Comparison of ENCODE assay signal across 9 cellular contexts in genomic region chr4:77600521-77601451, GRCh38. TPM values are rescaled to one million over a fixed set of nuclear protein-coding genes. Genes with fewer than 3 reads are reported as not detected.
DNase-seq lines count a peak whose midpoint lies in the region; ATAC-seq, FAIRE-seq and TF ChIP-seq lines count a peak whose summit lies in the region.
"Had no signal": no experiment of that assay in that cellular context is flagged by ENCODE, and none has a peak within 500 bp of the region (broad histone marks: within the 10 kb centered on the region; RNA-seq: fewer than 3 reads in every experiment).

No MANE protein-coding gene starts in this region.

- H3K27ac ChIP-seq in SJCRH30 (no peak overlapping the region), endothelial cell of umbilical vein (ENCODE audit: insufficient read depth, low read depth, low read length) (no peak overlapping the region), osteoblast (ENCODE audit: low read depth, low read length) (no peak overlapping the region)

- BruUV-seq in endothelial cell of umbilical vein (replicated peaks; lab: Mats Ljungman, UMichigan): no TSS peak

- peak; percentile 73 for FAIRE-seq in endothelial cell of umbilical vein (lab: Jason Lieb, UNC)

- no peak for TF ChIP-seq POLR2A in endothelial cell of umbilical vein (IDR thresholded peaks at IDR 0.05; ENCODE audit: low read depth, low read length)

- TF ChIP-seq CTCF in AG09309 (IDR thresholded peaks at IDR 0.05; ENCODE audit: control insufficient read depth, insufficient read depth, low read depth, low read length, missing control alignments) (peak; percentile 84), endothelial cell of umbilical vein (IDR thresholded peaks at IDR 0.05; ENCODE audit: extremely low read depth in 1 of 2, insufficient read depth in 1 of 2, low read depth in 1 of 2, low read length in 2 of 2) (peak; percentile 63 to 76), osteoblast (IDR thresholded peaks at IDR 0.05; ENCODE audit: extremely low read depth, low read depth, low read length) (peak; percentile 85)

- H3K27me3 ChIP-seq in SJCRH30: no peaks in the 10 kb centered on the region
- H3K27me3 ChIP-seq in endothelial cell of umbilical vein (ENCODE audit: control insufficient read depth in 2 of 2, insufficient read depth in 2 of 2, low read length in 2 of 2): peaks cover 5 to 19% of the 10 kb centered on the region in 2 experiments
- H3K27me3 ChIP-seq in osteoblast (ENCODE audit: insufficient read depth, low read length): peaks cover 37% of the 10 kb centered on the region

- H3K9me1 ChIP-seq in endothelial cell of umbilical vein (replicated peaks; ENCODE audit: control insufficient read depth, extremely low read depth, insufficient read depth, low read length): no peaks in the 10 kb centered on the region

- ATAC-seq in HG03442 (IDR thresholded peaks at IDR 0.05; ENCODE audit: unreplicated experiment): peak; percentile 41

- in situ Hi-C loops in G401 (cut with HindIII; ENCODE audit: low sequenced_read_pairs): no loop called here

- H4K20me1 ChIP-seq in endothelial cell of umbilical vein (replicated peaks; ENCODE audit: control insufficient read depth, extremely low read depth, insufficient read depth, low read length): no peaks in the 10 kb centered on the region
- no peaks in the 10 kb centered on the region for H4K20me1 ChIP-seq in osteoblast (ENCODE audit: insufficient read depth, low read length)

- CTCF ChIA-PET in endothelial cell of umbilical vein (lab: Charles Lee): interaction anchor here (0.6 to 3.0 kb wide), 39 partner anchors 9 to 543 kb away, joined by 3 to 39 read pairs (median 5); no protein-coding TSS in a partner anchor

- no peaks in the 10 kb centered on the region for H3K36me3 ChIP-seq in SJCRH30
- no peaks in the 10 kb centered on the region for H3K36me3 ChIP-seq in endothelial cell of umbilical vein (ENCODE audit: control insufficient read depth in 2 of 2, extremely low read depth in 1 of 2, insufficient read depth in 2 of 2, low read length in 2 of 2)
- H3K36me3 ChIP-seq in osteoblast (ENCODE audit: insufficient read depth, low read length): no peaks in the 10 kb centered on the region

- H3K4me3 ChIP-seq in AG09309 (ENCODE audit: control insufficient read depth, low read depth, low read length): no peak overlapping the region
- H3K4me3 ChIP-seq in SJCRH30: no peak overlapping the region
- H3K4me3 ChIP-seq in endothelial cell of umbilical vein (replicated peaks in 1 of 3; ENCODE audit: insufficient read depth in 1 of 3, low read depth in 1 of 3, low read length in 3 of 3): no peak overlapping the region
- H3K4me3 ChIP-seq in osteoblast (ENCODE audit: insufficient read depth, low read length): no peak overlapping the region

- intact Hi-C loops in endothelial cell of umbilical vein (cut with micrococcal nuclease): loop anchor here (1.0 to 2.0 kb wide), 2 partner anchors 215 to 360 kb away; no protein-coding TSS in a partner anchor

- H3K4me1 ChIP-seq in SJCRH30: no peaks in the 10 kb centered on the region
- H3K4me1 ChIP-seq in endothelial cell of umbilical vein (ENCODE audit: control insufficient read depth, extremely low read depth, insufficient read depth, low read length): no peaks in the 10 kb centered on the region
- no peaks in the 10 kb centered on the region for H3K4me1 ChIP-seq in osteoblast (ENCODE audit: insufficient read depth, low read length)

- dilution Hi-C loops in endothelial cell of umbilical vein (cut with MboI; ENCODE audit: extremely low pct_ligation_motif_present, low sequenced_read_pairs): no loop called here

- POLR2A ChIA-PET in endothelial cell of umbilical vein (lab: Charles Lee): no interaction called here

- H3K4me2 ChIP-seq in endothelial cell of umbilical vein (ENCODE audit: insufficient read depth, low read length): no peak overlapping the region
- H3K4me2 ChIP-seq in osteoblast (ENCODE audit: insufficient read depth, low read length): no peak overlapping the region

- H3K9me3 ChIP-seq in SJCRH30 (replicated peaks) (no peaks in the 10 kb centered on the region), endothelial cell of umbilical vein (replicated peaks; ENCODE audit: control insufficient read depth, insufficient read depth, low read length) (no peaks in the 10 kb centered on the region), osteoblast (ENCODE audit: low read depth, low read length) (no peaks in the 10 kb centered on the region)

- DNase-seq in AG09309 (ENCODE audit: low read depth): no peak
- peak; percentile 50 for DNase-seq in G401 (ENCODE audit: low spot score)
- peak; percentile 11 to 64 for DNase-seq in SJCRH30
- peak; percentile 29 for DNase-seq in endothelial cell of umbilical vein (ENCODE audit: low read depth, low spot score)
- no peak for DNase-seq in osteoblast (ENCODE audit: insufficient read length, low spot score, missing footprints)
- no peak for DNase-seq in SW 1271 (lab: John Stamatoyannopoulos, UW)
- DNase-seq in NCI-H446 treated with DMSO at 0.1 percent for 48 hours (lab: John Stamatoyannopoulos, UW): no peak

- H3K79me2 ChIP-seq in endothelial cell of umbilical vein (ENCODE audit: control insufficient read depth, insufficient read depth, low read length): no peaks in the 10 kb centered on the region
- H3K79me2 ChIP-seq in osteoblast (ENCODE audit: insufficient read depth, low read length): no peaks in the 10 kb centered on the region

- no peak overlapping the region for H3K9ac ChIP-seq in endothelial cell of umbilical vein (replicated peaks; ENCODE audit: extremely low read depth, insufficient read depth, low read length)

- H2AFZ ChIP-seq in endothelial cell of umbilical vein (ENCODE audit: low read depth, low read length) (no peak overlapping the region), osteoblast (ENCODE audit: low read length) (no peak overlapping the region)

TF ChIP-seq in endothelial cell of umbilical vein, 7 proteins besides CTCF, POLR2A, EP300 and RAD21:
- no peak for TF ChIP-seq MYC (IDR thresholded peaks at IDR 0.05; ENCODE audit: low read depth, low read length)
- no peak for TF ChIP-seq JUN (IDR thresholded peaks at IDR 0.05; ENCODE audit: borderline replicate concordance, insufficient read depth, insufficient read length, low read depth)
- TF ChIP-seq, protein P1, sequence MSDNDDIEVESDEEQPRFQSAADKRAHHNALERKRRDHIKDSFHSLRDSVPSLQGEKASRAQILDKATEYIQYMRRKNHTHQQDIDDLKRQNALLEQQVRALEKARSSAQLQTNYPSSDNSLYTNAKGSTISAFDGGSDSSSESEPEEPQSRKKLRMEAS (IDR thresholded peaks at IDR 0.05; ENCODE audit: insufficient read depth, insufficient read length): no peak
- no peak for TF ChIP-seq FOS (IDR thresholded peaks at IDR 0.05; ENCODE audit: borderline replicate concordance, insufficient read depth, low read length)
- no peak for TF ChIP-seq GATA2 (IDR thresholded peaks at IDR 0.05; ENCODE audit: insufficient read depth, insufficient read length, low read depth, low read length)
- TF ChIP-seq EZH2 (IDR thresholded peaks at IDR 0.05; ENCODE audit: borderline replicate concordance, low read depth, low read length, severe bottlenecking): no peak
- TF ChIP-seq POLR2AphosphoS5 (IDR thresholded peaks at IDR 0.05; ENCODE audit: insufficient read depth, low read depth, low read length): no peak

RNA-seq across cellular contexts. Expression of gene CXCL13, which starts 4.8 kb away (rescaled TPM):
- total RNA-seq in G401 (2014; rRNA removed; shearing (Covaris generic)): not detected in 2 replicates
- not detected in 2 replicates for total RNA-seq in SJCRH30 (2014; rRNA removed; shearing (Covaris generic))
- total RNA-seq in endothelial cell of umbilical vein (not detected in 2 replicates), osteoblast (not detected in 2 replicates)
- polyA plus RNA-seq in endothelial cell of umbilical vein: not detected in 2 replicates
- polyA plus RNA-seq in endothelial cell of umbilical vein (2011; cell fraction: cytosol; rRNA removed): not detected in 2 replicates
- polyA plus RNA-seq in endothelial cell of umbilical vein (2011; cell fraction: nucleus; rRNA removed): not detected in 2 replicates
- polyA plus RNA-seq in endothelial cell of umbilical vein (2012): not detected in 2 replicates
- polyA minus RNA-seq in endothelial cell of umbilical vein: not detected in 2 replicates
- polyA minus RNA-seq in endothelial cell of umbilical vein (2011; cell fraction: cytosol; rRNA and poly(A)+ RNA removed): not detected
- not detected in 2 replicates for polyA minus RNA-seq in endothelial cell of umbilical vein (2011; cell fraction: nucleus; rRNA and poly(A)+ RNA removed)
- total RNA-seq: temporal lobe had no signal

Comparison
In these comparisons a context has a peak if more than half of its experiments do, and no peak if none do; other contexts are left out.
1. DNase-seq: peak in G401 (single experiment), SJCRH30 (2 of 2) and endothelial cell of umbilical vein (single experiment); none in AG09309 (single experiment), osteoblast (single experiment), SW 1271 (0 of 2) and NCI-H446 treated with DMSO at 0.1 percent for 48 hours (single experiment).
2. Peak in every context shown above with its lines, with median percentiles within 50 percentile points of each other: CTCF ChIP-seq.